Comparison of ENCODE assay signal across 8 cellular contexts in genomic region chr1:9275567-9276034, GRCh38.
DNase-seq lines count a peak whose midpoint lies in the region; TF ChIP-seq lines count a peak whose summit lies in the region.

No MANE protein-coding gene starts in this region.

- no peaks in the 10 kb centered on the region for H3K36me3 ChIP-seq in HEK293 (ENCODE audit: control insufficient read depth in 2 of 2, insufficient read depth in 1 of 2, low read length in 2 of 2)

- H3K4me3 ChIP-seq in HEK293 (ENCODE audit: low read depth, low read length) (no peak overlapping the region), fibroblast of mammary gland (ENCODE audit: control insufficient read depth, low read depth, low read length) (no peak overlapping the region)

- DNase-seq in GM03348 (ENCODE audit: low spot score) (peak; percentile 90), NCI-H510A treated with DMSO at 0.1 percent for 48 hours (lab: John Stamatoyannopoulos, UW) (peak; percentile 95), fibroblast of mammary gland (ENCODE audit: low read depth) (peak; percentile 93), NCI-H446 (lab: John Stamatoyannopoulos, UW) (no peak), NCI-H2081 treated with DMSO at 0.1 percent for 48 hours (lab: John Stamatoyannopoulos, UW) (no peak)
- peak; percentile 77 for DNase-seq in activated CD8-positive, alpha-beta memory T cell treated with anti-CD3 and anti-CD28 coated beads for 24 hours
- DNase-seq in stimulated activated CD4-positive, alpha-beta T cell treated with anti-CD3 and anti-CD28 coated beads, Interleukin-4, amount 100 ng/mL, for 1 hour: peak; percentile 77

- TF ChIP-seq CTCF in HEK293 (tag by site-specific recombination; IDR thresholded peaks at IDR 0.05) (no peak), fibroblast of mammary gland (conservative IDR thresholded peaks at IDR 0.05; ENCODE audit: control insufficient read depth, insufficient read depth, low read depth, low read length) (no peak)

- H3K9me3 ChIP-seq in HEK293 (ENCODE audit: control insufficient read depth, insufficient read depth, low read depth, low read length): no peaks in the 10 kb centered on the region

- POLR2A ChIA-PET in HEK293 (lab: Yijun Ruan, JAX): no interaction called here

- peaks cover 6% of the 10 kb centered on the region; the same call in 1 of the 2 replicates for H3K4me1 ChIP-seq in HEK293 (ENCODE audit: control insufficient read depth, insufficient read depth, low read length)

- no peak overlapping the region for H3K27ac ChIP-seq in HEK293 (ENCODE audit: extremely low read depth, low read depth, low read length)

- CTCF ChIA-PET in HEK293 (lab: Yijun Ruan, JAX): interaction anchor here (0.9 to 1.5 kb wide), 2 partner anchors 12 to 215 kb away, joined by 3 to 6 read pairs; no protein-coding TSS in a partner anchor

TF ChIP-seq in HEK293, 187 proteins besides CTCF, POLR2A, EP300 and RAD21 (continues in another document):
- TF ChIP-seq ZNF777 (tag by site-specific recombination; IDR thresholded peaks at IDR 0.05; ENCODE audit: borderline replicate concordance): no peak
- TF ChIP-seq ZNF138 (tag by site-specific recombination; IDR thresholded peaks at IDR 0.05; ENCODE audit: borderline replicate concordance): no peak
- TF ChIP-seq REPIN1 (tag by site-specific recombination; IDR thresholded peaks at IDR 0.05; ENCODE audit: low read depth): no peak
- TF ChIP-seq ZFP37 (tag by site-specific recombination; IDR thresholded peaks at IDR 0.05): no peak
- peak; percentile 42; the same call in 1 of the 2 replicates for TF ChIP-seq HIC1 (tag by site-specific recombination; IDR thresholded peaks at IDR 0.05)
- no peak for TF ChIP-seq ZNF837 (tag by site-specific recombination; IDR thresholded peaks at IDR 0.05)
- TF ChIP-seq KLF8 (tag by site-specific recombination; IDR thresholded peaks at IDR 0.05): peak; percentile 51; the same call in 1 of the 2 replicates
- TF ChIP-seq ZNF514 (tag by site-specific recombination; IDR thresholded peaks at IDR 0.05): no peak
- TF ChIP-seq KLF1 (tag by site-specific recombination; IDR thresholded peaks at IDR 0.05): peak; percentile 28; the same call in 1 of the 2 replicates
- TF ChIP-seq ZNF184 (tag by site-specific recombination; IDR thresholded peaks at IDR 0.05): peak; percentile 64; the same call in 1 of the 2 replicates
- TF ChIP-seq ZNF585B (tag by site-specific recombination; IDR thresholded peaks at IDR 0.05): no peak
- TF ChIP-seq ZSCAN30 (tag by site-specific recombination; IDR thresholded peaks at IDR 0.05): no peak
- TF ChIP-seq ZNF792 (tag by site-specific recombination; IDR thresholded peaks at IDR 0.05): no peak
- no peak for TF ChIP-seq ZBTB7A (tag by site-specific recombination; IDR thresholded peaks at IDR 0.05; ENCODE audit: low read depth)
- TF ChIP-seq ZSCAN16 (tag by site-specific recombination; IDR thresholded peaks at IDR 0.05): no peak
- peak; percentile 75 for TF ChIP-seq PATZ1 (tag by site-specific recombination; IDR thresholded peaks at IDR 0.05)
- no peak for TF ChIP-seq ZNF404 (tag by site-specific recombination; IDR thresholded peaks at IDR 0.05)
- TF ChIP-seq ZNF23 (tag by site-specific recombination; IDR thresholded peaks at IDR 0.05; ENCODE audit: borderline replicate concordance): no peak
- TF ChIP-seq ZNF707 (tag by site-specific recombination; IDR thresholded peaks at IDR 0.05): no peak
- no peak for TF ChIP-seq ZBTB26 (tag by site-specific recombination; optimal IDR thresholded peaks at IDR 0.05)
- TF ChIP-seq ZBTB17 (tag by site-specific recombination; IDR thresholded peaks at IDR 0.05): no peak
- TF ChIP-seq ZNF560 (tag by site-specific recombination; IDR thresholded peaks at IDR 0.05; ENCODE audit: borderline replicate concordance): no peak
- no peak for TF ChIP-seq ZBTB49 (tag by site-specific recombination; IDR thresholded peaks at IDR 0.05; ENCODE audit: low read depth)
- TF ChIP-seq BCL6B (tag by site-specific recombination; IDR thresholded peaks at IDR 0.05): no peak
- TF ChIP-seq ZNF76 (tag by site-specific recombination; IDR thresholded peaks at IDR 0.05; ENCODE audit: borderline replicate concordance, low read depth): no peak
- no peak for TF ChIP-seq ZNF610 (tag by site-specific recombination; IDR thresholded peaks at IDR 0.05; ENCODE audit: borderline replicate concordance)
- TF ChIP-seq ZNF362 (tag by site-specific recombination; IDR thresholded peaks at IDR 0.05): no peak

Comparison
In these comparisons a context has a peak if more than half of its experiments do, and no peak if none do; other contexts are left out.
1. DNase-seq: peak in GM03348 (single experiment), NCI-H510A treated with DMSO at 0.1 percent for 48 hours (single experiment), activated CD8-positive, alpha-beta memory T cell treated with anti-CD3 and anti-CD28 coated beads for 24 hours (single experiment), fibroblast of mammary gland (single experiment) and stimulated activated CD4-positive, alpha-beta T cell treated with anti-CD3 and anti-CD28 coated beads, Interleukin-4, amount 100 ng/mL, for 1 hour (single experiment); none in NCI-H446 (0 of 2) and NCI-H2081 treated with DMSO at 0.1 percent for 48 hours (single experiment).